Comparison of ENCODE assay signal across 9 cellular contexts in the genomic region with DNA sequence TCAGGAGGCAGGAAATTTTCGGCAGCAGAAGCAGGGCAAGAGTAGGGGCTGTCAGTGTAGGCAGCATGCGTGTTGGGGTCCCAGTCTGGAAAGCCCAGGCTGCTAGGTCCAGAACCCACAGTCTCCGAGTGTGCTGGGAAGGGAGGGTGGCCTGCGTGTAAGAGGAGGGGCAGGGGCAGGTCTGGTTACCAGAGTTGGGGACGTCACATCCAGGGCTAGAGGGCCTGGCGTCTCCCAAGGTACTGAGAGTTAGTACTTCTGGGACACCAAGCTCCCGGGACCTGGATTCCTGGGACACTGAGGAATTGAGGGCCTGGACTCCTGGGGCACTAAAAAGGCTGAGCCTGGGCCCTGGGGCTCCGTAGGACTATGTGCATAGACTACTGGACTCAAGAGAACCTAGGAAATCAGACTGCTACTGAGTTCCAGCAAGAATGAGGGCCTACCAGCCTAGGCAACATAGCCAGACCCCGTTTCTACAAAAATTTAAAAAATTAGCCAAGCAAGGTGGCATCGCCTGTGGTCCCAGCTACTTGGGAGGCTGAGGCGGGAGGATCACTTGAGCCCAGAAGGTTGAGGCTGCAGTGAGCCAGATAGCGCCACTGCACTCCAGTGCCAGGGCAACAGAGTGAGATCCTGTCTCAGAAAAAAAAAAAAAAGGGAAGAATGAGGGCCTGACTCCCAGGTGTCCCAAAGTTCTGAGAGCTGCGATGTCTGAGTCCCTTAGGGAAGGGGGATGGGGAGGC. TPM values are rescaled to one million over a fixed set of nuclear protein-coding genes. Genes with fewer than 3 reads are reported as not detected.
A peak's percentile ranks its signal among the peaks of the same experiment; 100 is the strongest.
DNase-seq lines count a peak whose midpoint lies in the region; ATAC-seq, FAIRE-seq and TF ChIP-seq lines count a peak whose summit lies in the region.
"Had no signal": no experiment of that assay in that cellular context is flagged by ENCODE, and none has a peak within 500 bp of the region (broad histone marks: within the 10 kb centered on the region; RNA-seq: fewer than 3 reads in every experiment).

No MANE protein-coding gene starts in this region.

- peak overlapping the region; percentile 94 for H3K4me2 ChIP-seq in astrocyte (ENCODE audit: low read length)

- no peaks in the 10 kb centered on the region for H3K27me3 Mint-ChIP-seq in activated CD4-positive, alpha-beta T cell treated with anti-CD3 and anti-CD28 coated beads, Interleukin-2, amount 10 ng/mL, durations not matched to agents 7 days and 5 days
- peaks cover 1% of the 10 kb centered on the region for H3K27me3 Mint-ChIP-seq in astrocyte (ENCODE audit: low read depth, unreplicated experiment)

- H2AFZ ChIP-seq in astrocyte (ENCODE audit: low read depth, low read length): no peak overlapping the region

- ATAC-seq in lower lobe of right lung (no peak), thoracic aorta (ENCODE audit: insufficient number of reproducible peaks, low FRiP score, low read depth) (no peak), GM18907 (IDR thresholded peaks at IDR 0.05; ENCODE audit: unreplicated experiment) (no peak)

- H3K27ac Mint-ChIP-seq in activated CD4-positive, alpha-beta T cell treated with anti-CD3 and anti-CD28 coated beads, Interleukin-2, amount 10 ng/mL, durations not matched to agents 7 days and 5 days: peak overlapping the region; percentile 80
- H3K27ac Mint-ChIP-seq in astrocyte (ENCODE audit: unreplicated experiment): peak overlapping the region; percentile 26

- H3K27ac ChIP-seq in astrocyte (ENCODE audit: low read depth, low read length) (no peak overlapping the region), lower lobe of right lung (peak overlapping the region; percentile 86), thoracic aorta (peak overlapping the region in 1 of 2 donors; percentile 43)

- CTCF ChIA-PET in activated CD4-positive, alpha-beta T cell treated with anti-CD3 and anti-CD28 coated beads, Interleukin-2, amount 10 ng/mL, durations not matched to agents 7 days and 5 days (lab: Charles Lee): interaction anchor here (0.8 to 0.9 kb wide), 2 partner anchors 9 to 16 kb away, joined by 3 to 4 read pairs; no protein-coding TSS in a partner anchor

- H3K4me3 ChIP-seq in astrocyte (ENCODE audit: insufficient read depth, low read depth, low read length) (no peak overlapping the region), lower lobe of right lung (peak overlapping the region; percentile 80), thoracic aorta (peak overlapping the region; percentile 84)

- peaks cover 41% of the 10 kb centered on the region for H3K36me3 Mint-ChIP-seq in activated CD4-positive, alpha-beta T cell treated with anti-CD3 and anti-CD28 coated beads, Interleukin-2, amount 10 ng/mL, durations not matched to agents 7 days and 5 days (ENCODE audit: low read depth)
- H3K36me3 Mint-ChIP-seq in astrocyte (ENCODE audit: low read depth, unreplicated experiment): no peaks in the 10 kb centered on the region

- peaks cover 2% of the 10 kb centered on the region for H3K36me3 ChIP-seq in astrocyte (ENCODE audit: insufficient read depth, low read length)
- peaks cover 52% of the 10 kb centered on the region for H3K36me3 ChIP-seq in lower lobe of right lung
- peaks cover 11% of the 10 kb centered on the region for H3K36me3 ChIP-seq in thoracic aorta

- H3K4me1 ChIP-seq in astrocyte (ENCODE audit: insufficient read depth, low read length) (peaks cover 22% of the 10 kb centered on the region), lower lobe of right lung (peaks cover 36% of the 10 kb centered on the region), thoracic aorta (ENCODE audit: control insufficient read depth in 1 of 2, low read depth in 2 of 2) (peaks cover 3 to 13% of the 10 kb centered on the region in 2 donors)

- H3K9me3 ChIP-seq in astrocyte (ENCODE audit: insufficient read depth, low read depth, low read length) (no peaks in the 10 kb centered on the region), lower lobe of right lung (no peaks in the 10 kb centered on the region), thoracic aorta (no peaks in the 10 kb centered on the region)

- no peak for TF ChIP-seq CTCF in astrocyte (IDR thresholded peaks at IDR 0.05; ENCODE audit: insufficient read depth, low read depth, low read length)
- TF ChIP-seq CTCF in lower lobe of right lung (IDR thresholded peaks at IDR 0.05): no peak
- TF ChIP-seq CTCF in thoracic aorta (IDR thresholded peaks at IDR 0.05): no peak

- H3K4me1 Mint-ChIP-seq in activated CD4-positive, alpha-beta T cell treated with anti-CD3 and anti-CD28 coated beads, Interleukin-2, amount 10 ng/mL, durations not matched to agents 7 days and 5 days: peaks cover 39% of the 10 kb centered on the region
- peaks cover 13% of the 10 kb centered on the region for H3K4me1 Mint-ChIP-seq in astrocyte (ENCODE audit: low read depth, unreplicated experiment)

- H3K4me3 Mint-ChIP-seq in activated CD4-positive, alpha-beta T cell treated with anti-CD3 and anti-CD28 coated beads, Interleukin-2, amount 10 ng/mL, durations not matched to agents 7 days and 5 days: peak overlapping the region; percentile 94
- peak overlapping the region; percentile 92 for H3K4me3 Mint-ChIP-seq in astrocyte (ENCODE audit: unreplicated experiment)

- no peaks in the 10 kb centered on the region for H3K9me3 Mint-ChIP-seq in activated CD4-positive, alpha-beta T cell treated with anti-CD3 and anti-CD28 coated beads, Interleukin-2, amount 10 ng/mL, durations not matched to agents 7 days and 5 days
- H3K9me3 Mint-ChIP-seq in astrocyte (ENCODE audit: unreplicated experiment): no peaks in the 10 kb centered on the region

- POLR2A ChIA-PET in activated CD4-positive, alpha-beta T cell treated with anti-CD3 and anti-CD28 coated beads, Interleukin-2, amount 10 ng/mL, durations not matched to agents 7 days and 5 days (lab: Charles Lee): no interaction called here

- H3K27me3 ChIP-seq in astrocyte (ENCODE audit: insufficient read depth, low read length): no peaks in the 10 kb centered on the region
- no peaks in the 10 kb centered on the region for H3K27me3 ChIP-seq in lower lobe of right lung (ENCODE audit: low read depth)
- H3K27me3 ChIP-seq in thoracic aorta (replicated peaks; ENCODE audit: insufficient read depth): no peaks in the 10 kb centered on the region

- intact Hi-C loops in lower lobe of right lung (cut with DNase I): no loop called here

- DNase-seq in activated CD4-positive, alpha-beta T cell treated with anti-CD3 and anti-CD28 coated beads, Interleukin-2, amount 10 ng/mL, durations not matched to agents 7 days and 5 days: no peak
- no peak for DNase-seq in activated CD4-positive, alpha-beta T cell treated with anti-CD3 and anti-CD28 coated beads for 48 hours
- no peak for DNase-seq in astrocyte (ENCODE audit: low read depth)
- DNase-seq in lower lobe of right lung: no peak
- no peak for DNase-seq in thoracic aorta (ENCODE audit: low spot score)
- no peak for DNase-seq in putamen (ENCODE audit: low spot score)
- DNase-seq in COLO668 (lab: John Stamatoyannopoulos, UW; ENCODE audit: unreplicated experiment): no peak

- FAIRE-seq in astrocyte (lab: Jason Lieb, UNC): no peak

- peaks cover 4% of the 10 kb centered on the region for H3K79me2 ChIP-seq in astrocyte (ENCODE audit: insufficient read depth, low read length)

- no peaks in the 10 kb centered on the region for H4K20me1 ChIP-seq in astrocyte (ENCODE audit: insufficient read depth, low read length)

- peak overlapping the region; percentile 82 for H3K9ac ChIP-seq in astrocyte (ENCODE audit: low read length)

RNA-seq across cellular contexts. Expression of gene NFKBID, which starts 2.5 kb away (rescaled TPM):
- 10 to 100 TPM; 36.9 to 47.5 TPM for total RNA-seq in activated CD4-positive, alpha-beta T cell treated with anti-CD3 and anti-CD28 coated beads, Interleukin-2, amount 10 ng/mL, durations not matched to agents 7 days and 5 days
- total RNA-seq in astrocyte (7.0 and 8.4 TPM in 2 replicates), lower lobe of right lung (17.2 TPM), thoracic aorta (10 to 100 TPM in 1 of 2 donors, 1 to 10 TPM in 1; 5.4 to 32.6 TPM)

RNA-seq across cellular contexts. Expression of gene HCST, which starts 4.5 kb away (rescaled TPM):
- 100 to 1,000 TPM; 117 to 137 TPM for total RNA-seq in activated CD4-positive, alpha-beta T cell treated with anti-CD3 and anti-CD28 coated beads, Interleukin-2, amount 10 ng/mL, durations not matched to agents 7 days and 5 days
- 1.8 and 2.1 TPM in 2 replicates for total RNA-seq in astrocyte
- 43.3 TPM for total RNA-seq in lower lobe of right lung
- total RNA-seq in thoracic aorta: 10 to 100 TPM in 1 of 2 donors, 1 to 10 TPM in 1; 4.5 to 13.2 TPM
- total RNA-seq: NCI-H460 had no signal

RNA-seq across cellular contexts. Expression of gene TYROBP, which starts 10.2 kb away (rescaled TPM):
- not detected for total RNA-seq in activated CD4-positive, alpha-beta T cell treated with anti-CD3 and anti-CD28 coated beads, Interleukin-2, amount 10 ng/mL, durations not matched to agents 7 days and 5 days
- total RNA-seq in astrocyte: not detected in 2 replicates
- total RNA-seq in lower lobe of right lung: 460 TPM
- 100 to 1,000 TPM; 155 to 247 TPM for total RNA-seq in thoracic aorta

RNA-seq across cellular contexts. Expression of gene APLP1, which starts 29.5 kb away (rescaled TPM):
- under 1 TPM; 0.42 to 0.79 TPM for total RNA-seq in activated CD4-positive, alpha-beta T cell treated with anti-CD3 and anti-CD28 coated beads, Interleukin-2, amount 10 ng/mL, durations not matched to agents 7 days and 5 days
- total RNA-seq in astrocyte: 66.0 and 69.4 TPM in 2 replicates
- total RNA-seq in lower lobe of right lung: 2.1 TPM
- 10 to 100 TPM; 28.1 to 47.2 TPM for total RNA-seq in thoracic aorta

RNA-seq across cellular contexts. Expression of gene LRFN3, which starts 38.3 kb away (rescaled TPM):
- 10 to 100 TPM; 12.3 to 13.5 TPM for total RNA-seq in activated CD4-positive, alpha-beta T cell treated with anti-CD3 and anti-CD28 coated beads, Interleukin-2, amount 10 ng/mL, durations not matched to agents 7 days and 5 days
- 15.1 and 15.3 TPM in 2 replicates for total RNA-seq in astrocyte
- 14.6 TPM for total RNA-seq in lower lobe of right lung
- 10 to 100 TPM; 14.3 to 26.7 TPM for total RNA-seq in thoracic aorta

Comparison
In these comparisons a context has a peak if more than half of its experiments do, and no peak if none do; other contexts are left out.
1. RNA of gene TYROBP, which starts 10.2 kb away (total RNA-seq): 460 TPM in lower lobe of right lung (single experiment) and 155 to 247 TPM in thoracic aorta; not detected in astrocyte and not detected in activated CD4-positive, alpha-beta T cell treated with anti-CD3 and anti-CD28 coated beads, Interleukin-2, amount 10 ng/mL, durations not matched to agents 7 days and 5 days; every median in the first group is over 100 times any median in the second.